8 cellular contexts compared by ENCODE assay signal in the genomic region with DNA sequence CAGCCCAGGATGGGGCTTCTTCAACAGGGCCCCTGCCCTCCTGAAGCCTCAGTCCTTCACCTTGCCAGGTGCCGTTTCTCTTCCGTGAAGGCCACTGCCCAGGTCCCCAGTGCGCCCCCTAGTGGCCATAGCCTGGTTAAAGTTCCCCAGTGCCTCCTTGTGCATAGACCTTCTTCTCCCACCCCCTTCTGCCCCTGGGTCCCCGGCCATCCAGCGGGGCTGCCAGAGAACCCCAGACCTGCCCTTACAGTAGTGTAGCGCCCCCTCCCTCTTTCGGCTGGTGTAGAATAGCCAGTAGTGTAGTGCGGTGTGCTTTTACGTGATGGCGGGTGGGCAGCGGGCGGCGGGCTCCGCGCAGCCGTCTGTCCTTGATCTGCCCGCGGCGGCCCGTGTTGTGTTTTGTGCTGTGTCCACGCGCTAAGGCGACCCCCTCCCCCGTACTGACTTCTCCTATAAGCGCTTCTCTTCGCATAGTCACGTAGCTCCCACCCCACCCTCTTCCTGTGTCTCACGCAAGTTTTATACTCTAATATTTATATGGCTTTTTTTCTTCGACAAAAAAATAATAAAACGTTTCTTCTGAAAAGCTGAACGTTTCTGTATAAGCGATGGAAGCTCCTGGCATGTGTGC. TPM values are rescaled to one million over a fixed set of nuclear protein-coding genes. Genes with fewer than 3 reads are reported as not detected.
DNase-seq lines count a peak whose midpoint lies in the region; ATAC-seq and FAIRE-seq lines count a peak whose summit lies in the region.

No MANE protein-coding gene starts in this region.

- H3K36me3 ChIP-seq in ectodermal cell (ENCODE audit: control insufficient read depth, insufficient read depth, low read length), result peaks cover 28% of the 10 kb centered on the region

- no peaks in the 10 kb centered on the region for H3K9me3 ChIP-seq in ectodermal cell (ENCODE audit: control insufficient read depth, low read length)

- DNase-seq in SIG-M5 treated with dmso at 0.1 percent for 504 hours (lab: John Stamatoyannopoulos, UW; ENCODE audit: unreplicated experiment), result peak; percentile 19
- DNase-seq in SIG-M5 (lab: John Stamatoyannopoulos, UW), result no peak
- peak; percentile 85 for DNase-seq in NCI-H2029 (lab: John Stamatoyannopoulos, UW)
- peak; percentile 87 for DNase-seq in activated CD8-positive, alpha-beta T cell treated with anti-CD3 and anti-CD28 coated beads, Interleukin-2, amount 10 ng/mL, durations not matched to agents 7 days and 5 days
- DNase-seq in memory B cell (ENCODE audit: low spot score in 2 of 2), result peak; percentile 65 to 71
- DNase-seq in stimulated activated CD8-positive, alpha-beta memory T cell treated with anti-CD3 and anti-CD28 coated beads, Interleukin-15, amount 100 ng/mL, for 1 hour (ENCODE audit: low read depth), result peak; percentile 78
- DNase-seq in HTR-8/SVneo (ENCODE audit: insufficient read length, low spot score), result no peak

- H3K4me3 ChIP-seq in ectodermal cell (ENCODE audit: insufficient read depth, low read depth, low read length), result peak overlapping the region; percentile 45

- H3K4me1 ChIP-seq in ectodermal cell (ENCODE audit: control insufficient read depth, insufficient read depth, low read length), result peaks cover 56% of the 10 kb centered on the region

- POLR2A ChIA-PET in activated CD8-positive, alpha-beta T cell treated with anti-CD3 and anti-CD28 coated beads, Interleukin-2, amount 10 ng/mL, durations not matched to agents 7 days and 5 days (lab: Charles Lee), result interaction anchor here (2.3 kb wide), 1 partner anchor 192 kb away, joined by 7 read pairs; the partner anchor contains the start of gene TAF7

- H3K4me1 Mint-ChIP-seq in activated CD8-positive, alpha-beta T cell treated with anti-CD3 and anti-CD28 coated beads, Interleukin-2, amount 10 ng/mL, durations not matched to agents 7 days and 5 days (ENCODE audit: low read depth), result peaks cover 39% of the 10 kb centered on the region
- H3K4me1 Mint-ChIP-seq in memory B cell, result peaks cover 63% of the 10 kb centered on the region

- no peaks in the 10 kb centered on the region for H3K9me3 Mint-ChIP-seq in activated CD8-positive, alpha-beta T cell treated with anti-CD3 and anti-CD28 coated beads, Interleukin-2, amount 10 ng/mL, durations not matched to agents 7 days and 5 days (ENCODE audit: insufficient read depth)
- H3K9me3 Mint-ChIP-seq in memory B cell, result no peaks in the 10 kb centered on the region

- WGBS in ectodermal cell, 2 experiments, result 24 to 32% methylated on average over 30 to 32 of the region's 32 CpGs

- H3K27me3 Mint-ChIP-seq in activated CD8-positive, alpha-beta T cell treated with anti-CD3 and anti-CD28 coated beads, Interleukin-2, amount 10 ng/mL, durations not matched to agents 7 days and 5 days (ENCODE audit: low read depth), result no peaks in the 10 kb centered on the region
- peaks cover 3% of the 10 kb centered on the region for H3K27me3 Mint-ChIP-seq in memory B cell

- ATAC-seq in activated CD8-positive, alpha-beta T cell treated with anti-CD3 and anti-CD28 coated beads, Interleukin-2, amount 10 ng/mL, durations not matched to agents 7 days and 5 days, result peak; percentile 58
- ATAC-seq in memory B cell (ENCODE audit: low read depth), result peak; percentile 23

- H3K4me3 Mint-ChIP-seq in activated CD8-positive, alpha-beta T cell treated with anti-CD3 and anti-CD28 coated beads, Interleukin-2, amount 10 ng/mL, durations not matched to agents 7 days and 5 days, result peak overlapping the region; percentile 43
- H3K4me3 Mint-ChIP-seq in memory B cell, result peak overlapping the region; percentile 85

- H3K27me3 ChIP-seq in ectodermal cell (ENCODE audit: control insufficient read depth, insufficient read depth, low read length, poor library complexity, severe bottlenecking), result no peaks in the 10 kb centered on the region

- H3K27ac ChIP-seq in ectodermal cell (ENCODE audit: insufficient read depth, low read depth, low read length, poor library complexity, severe bottlenecking), result peak overlapping the region; percentile 98

- FAIRE-seq in HTR-8/SVneo (lab: Jason Lieb, UNC), result no peak

- CTCF ChIA-PET in activated CD8-positive, alpha-beta T cell treated with anti-CD3 and anti-CD28 coated beads, Interleukin-2, amount 10 ng/mL, durations not matched to agents 7 days and 5 days (lab: Charles Lee), result interaction anchor here (0.6 to 5.3 kb wide), 35 partner anchors 9 to 289 kb away, joined by 3 to 64 read pairs (median 5); partner anchors contain the start of genes PCDHB14, PCDHB15, PCDHGA10 and PCDHGA11

- H3K27ac Mint-ChIP-seq in activated CD8-positive, alpha-beta T cell treated with anti-CD3 and anti-CD28 coated beads, Interleukin-2, amount 10 ng/mL, durations not matched to agents 7 days and 5 days, result peak overlapping the region; percentile 51
- peak overlapping the region; percentile 46 for H3K27ac Mint-ChIP-seq in memory B cell

- H3K36me3 Mint-ChIP-seq in activated CD8-positive, alpha-beta T cell treated with anti-CD3 and anti-CD28 coated beads, Interleukin-2, amount 10 ng/mL, durations not matched to agents 7 days and 5 days (ENCODE audit: low read depth), result peaks cover 26% of the 10 kb centered on the region
- H3K36me3 Mint-ChIP-seq in memory B cell, result peaks cover 15% of the 10 kb centered on the region

RNA-seq across cellular contexts. Expression of gene PCDHGC5, which starts 23.6 kb away (rescaled TPM):
- total RNA-seq in activated CD8-positive, alpha-beta T cell treated with anti-CD3 and anti-CD28 coated beads, Interleukin-2, amount 10 ng/mL, durations not matched to agents 7 days and 5 days, result not detected
- polyA plus RNA-seq in ectodermal cell (2013, experiment 1 of 4), result 2.1 TPM
- polyA plus RNA-seq in ectodermal cell (2013, experiment 2 of 4), result 2.1 TPM
- 1.5 TPM for polyA plus RNA-seq in ectodermal cell (2013, experiment 3 of 4)
- 2.0 TPM for polyA plus RNA-seq in ectodermal cell (2013, experiment 4 of 4)

RNA-seq across cellular contexts. Expression of gene PCDHGC4, which starts 27.7 kb away (rescaled TPM):
- not detected for total RNA-seq in activated CD8-positive, alpha-beta T cell treated with anti-CD3 and anti-CD28 coated beads, Interleukin-2, amount 10 ng/mL, durations not matched to agents 7 days and 5 days
- polyA plus RNA-seq in ectodermal cell (2013, experiment 1 of 4), result 28.9 TPM
- polyA plus RNA-seq in ectodermal cell (2013, experiment 2 of 4), result 29.9 TPM
- 21.9 TPM for polyA plus RNA-seq in ectodermal cell (2013, experiment 3 of 4)
- polyA plus RNA-seq in ectodermal cell (2013, experiment 4 of 4), result 24.8 TPM

RNA-seq across cellular contexts. Expression of gene PCDHGC3, which starts 36.7 kb away (rescaled TPM):
- not detected for total RNA-seq in activated CD8-positive, alpha-beta T cell treated with anti-CD3 and anti-CD28 coated beads, Interleukin-2, amount 10 ng/mL, durations not matched to agents 7 days and 5 days
- polyA plus RNA-seq in ectodermal cell (2013, experiment 1 of 4), result 138 TPM
- 131 TPM for polyA plus RNA-seq in ectodermal cell (2013, experiment 2 of 4)
- polyA plus RNA-seq in ectodermal cell (2013, experiment 3 of 4), result 80.2 TPM
- polyA plus RNA-seq in ectodermal cell (2013, experiment 4 of 4), result 96.7 TPM

Comparison
In these comparisons a context has a peak if more than half of its experiments do, and no peak if none do; other contexts are left out.
1. DNase-seq: peak in SIG-M5 treated with dmso at 0.1 percent for 504 hours (single experiment), NCI-H2029 (single experiment), activated CD8-positive, alpha-beta T cell treated with anti-CD3 and anti-CD28 coated beads, Interleukin-2, amount 10 ng/mL, durations not matched to agents 7 days and 5 days (single experiment), memory B cell (2 of 2) and stimulated activated CD8-positive, alpha-beta memory T cell treated with anti-CD3 and anti-CD28 coated beads, Interleukin-15, amount 100 ng/mL, for 1 hour (single experiment); none in SIG-M5 (single experiment) and HTR-8/SVneo (single experiment).